In the genomic region with DNA sequence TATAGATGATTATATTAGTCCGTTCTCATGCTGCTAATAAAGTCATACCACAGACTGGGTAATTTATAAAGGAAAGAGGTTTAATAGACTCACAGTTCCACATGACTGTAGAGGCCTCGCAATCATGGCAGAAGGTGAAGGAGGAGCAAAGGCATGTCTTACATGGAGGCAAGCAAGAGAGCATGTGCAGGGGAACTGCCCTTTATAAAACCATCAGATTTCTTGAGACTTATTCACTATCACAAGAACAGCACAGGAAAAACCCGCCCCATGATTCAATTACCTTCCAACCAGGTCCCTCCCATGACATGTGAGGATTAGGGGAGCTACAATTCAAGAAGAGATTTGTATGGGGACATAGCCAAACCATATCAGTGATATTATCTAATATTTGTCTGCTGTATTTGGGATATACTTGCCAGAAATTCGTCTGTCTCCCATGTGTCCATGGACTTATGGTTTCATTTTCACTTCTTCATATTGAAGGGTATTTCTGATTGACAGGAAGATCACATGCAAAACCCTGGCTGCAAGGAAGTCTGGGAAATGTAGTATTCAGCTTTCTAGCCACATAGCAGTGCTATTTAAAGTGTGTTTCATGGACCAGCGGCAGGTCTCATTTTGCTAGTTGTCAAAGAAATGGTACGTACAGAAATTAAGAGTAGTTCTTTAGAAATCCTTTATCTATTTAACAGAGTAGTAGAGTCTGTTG, we compare ENCODE assay signal across 14 cellular contexts. TPM values are rescaled to one million over a fixed set of nuclear protein-coding genes. Genes with fewer than 3 reads are reported as not detected.
A peak's percentile ranks its signal among the peaks of the same experiment; 100 is the strongest.
DNase-seq lines count a peak whose midpoint lies in the region; ATAC-seq and TF ChIP-seq lines count a peak whose summit lies in the region.
"Had no signal": no experiment of that assay in that cellular context is flagged by ENCODE, and none has a peak within 500 bp of the region (broad histone marks: within the 10 kb centered on the region; RNA-seq: fewer than 3 reads in every experiment).

No MANE protein-coding gene starts in this region.

- H3K4me1 Mint-ChIP-seq in activated CD4-positive, alpha-beta T cell treated with anti-CD3 and anti-CD28 coated beads, Interleukin-2, amount 10 ng/mL, durations not matched to agents 7 days and 5 days = no peaks in the 10 kb centered on the region
- peaks cover 4% of the 10 kb centered on the region for H3K4me1 Mint-ChIP-seq in endodermal cell
- H3K4me1 Mint-ChIP-seq: immature natural killer cell had no signal

- H3K36me3 ChIP-seq in upper lobe of right lung = no peaks in the 10 kb centered on the region
- H3K36me3 ChIP-seq in endodermal cell (ENCODE audit: control insufficient read depth, insufficient read depth, low read length) = no peaks in the 10 kb centered on the region

- H3K4me3 ChIP-seq in upper lobe of right lung (peak overlapping the region; percentile 8), endodermal cell (ENCODE audit: low read length) (no peak overlapping the region), right cardiac atrium (ENCODE audit: low read length) (no peak overlapping the region)

- peaks cover 5% of the 10 kb centered on the region for H3K9me3 Mint-ChIP-seq in activated CD4-positive, alpha-beta T cell treated with anti-CD3 and anti-CD28 coated beads, Interleukin-2, amount 10 ng/mL, durations not matched to agents 7 days and 5 days
- peaks cover 5% of the 10 kb centered on the region for H3K9me3 Mint-ChIP-seq in endodermal cell

- TF ChIP-seq CTCF in upper lobe of right lung (IDR thresholded peaks at IDR 0.05) (no peak), endodermal cell (conservative IDR thresholded peaks at IDR 0.05) (no peak)

- H3K27me3 ChIP-seq in upper lobe of right lung (no peaks in the 10 kb centered on the region), endodermal cell (ENCODE audit: control insufficient read depth, insufficient read depth, low read length, poor library complexity, severe bottlenecking) (no peaks in the 10 kb centered on the region), right cardiac atrium (ENCODE audit: control insufficient read depth, insufficient read depth) (no peaks in the 10 kb centered on the region)

- DNase-seq in activated CD4-positive, alpha-beta T cell treated with anti-CD3 and anti-CD28 coated beads, Interleukin-2, amount 10 ng/mL, durations not matched to agents 7 days and 5 days = no peak
- DNase-seq in activated CD4-positive, alpha-beta T cell treated with anti-CD3 and anti-CD28 coated beads for 48 hours = no peak
- DNase-seq in RPMI8226 = peak; percentile 64
- no peak for DNase-seq in upper lobe of right lung
- DNase-seq in endodermal cell = no peak
- DNase-seq in activated CD4-positive, alpha-beta T cell treated with anti-CD3 and anti-CD28 coated beads for 1 hour = no peak
- DNase-seq in right cardiac atrium = no peak
- DNase-seq: immature natural killer cell had no signal

- WGBS in endodermal cell (ENCODE audit: insufficient coverage in 1 of 2, insufficient read length in 1 of 2), 2 experiments = 93 to 96% methylated on average over 4 to 5 of the region's 6 CpGs
- 77% methylated on average over 6 of the region's 6 CpGs for WGBS in right cardiac atrium

- CTCF ChIA-PET in activated CD4-positive, alpha-beta T cell treated with anti-CD3 and anti-CD28 coated beads, Interleukin-2, amount 10 ng/mL, durations not matched to agents 7 days and 5 days (lab: Charles Lee) = no interaction called here

- peaks cover 1% of the 10 kb centered on the region for H3K36me3 Mint-ChIP-seq in activated CD4-positive, alpha-beta T cell treated with anti-CD3 and anti-CD28 coated beads, Interleukin-2, amount 10 ng/mL, durations not matched to agents 7 days and 5 days (ENCODE audit: low read depth)
- no peaks in the 10 kb centered on the region for H3K36me3 Mint-ChIP-seq in endodermal cell (ENCODE audit: low read depth)
- H3K36me3 Mint-ChIP-seq: immature natural killer cell had no signal

- no peak overlapping the region for H3K27ac ChIP-seq in upper lobe of right lung
- H3K27ac ChIP-seq in endodermal cell (ENCODE audit: low read depth, low read length) = no peak overlapping the region
- no peak overlapping the region for H3K27ac ChIP-seq in right cardiac atrium (ENCODE audit: low read length)
- H3K27ac ChIP-seq: epithelial cell of prostate, parathyroid adenoma had no signal

- H3K9ac ChIP-seq in endodermal cell (ENCODE audit: extremely low read depth, low read length, poor library complexity, severe bottlenecking) = no peak overlapping the region
- H3K9ac ChIP-seq: parathyroid adenoma had no signal

- POLR2A ChIA-PET in activated CD4-positive, alpha-beta T cell treated with anti-CD3 and anti-CD28 coated beads, Interleukin-2, amount 10 ng/mL, durations not matched to agents 7 days and 5 days (lab: Charles Lee) = no interaction called here

- H3K27me3 Mint-ChIP-seq in activated CD4-positive, alpha-beta T cell treated with anti-CD3 and anti-CD28 coated beads, Interleukin-2, amount 10 ng/mL, durations not matched to agents 7 days and 5 days = no peaks in the 10 kb centered on the region
- no peaks in the 10 kb centered on the region for H3K27me3 Mint-ChIP-seq in endodermal cell (ENCODE audit: insufficient read depth)

- peak overlapping the region; percentile 20 for H3K27ac Mint-ChIP-seq in activated CD4-positive, alpha-beta T cell treated with anti-CD3 and anti-CD28 coated beads, Interleukin-2, amount 10 ng/mL, durations not matched to agents 7 days and 5 days
- no peak overlapping the region for H3K27ac Mint-ChIP-seq in endodermal cell
- H3K27ac Mint-ChIP-seq: immature natural killer cell had no signal

- peaks cover 3% of the 10 kb centered on the region for H3K9me3 ChIP-seq in upper lobe of right lung
- H3K9me3 ChIP-seq in endodermal cell (ENCODE audit: control insufficient read depth, low read length) = no peaks in the 10 kb centered on the region
- no peaks in the 10 kb centered on the region for H3K9me3 ChIP-seq in right cardiac atrium (ENCODE audit: control insufficient read depth, low read length)

- intact Hi-C loops in upper lobe of right lung (cut with DNase I) (no loop called here), right cardiac atrium (cut with DNase I) (no loop called here)

- ATAC-seq in HG03469 (IDR thresholded peaks at IDR 0.05; ENCODE audit: unreplicated experiment) = peak; percentile 84
- ATAC-seq in upper lobe of right lung = peak; percentile 59
- ATAC-seq in right cardiac atrium = no peak
- ATAC-seq: HCT116, Panc1 had no signal

- no peak overlapping the region for H3K4me3 Mint-ChIP-seq in activated CD4-positive, alpha-beta T cell treated with anti-CD3 and anti-CD28 coated beads, Interleukin-2, amount 10 ng/mL, durations not matched to agents 7 days and 5 days
- H3K4me3 Mint-ChIP-seq in endodermal cell = no peak overlapping the region

- no peaks in the 10 kb centered on the region for H3K4me1 ChIP-seq in upper lobe of right lung
- H3K4me1 ChIP-seq in endodermal cell (ENCODE audit: control insufficient read depth, insufficient read depth, low read length) = no peaks in the 10 kb centered on the region
- H3K4me1 ChIP-seq in right cardiac atrium (ENCODE audit: control insufficient read depth, insufficient read depth, low read length) = no peaks in the 10 kb centered on the region
- H3K4me1 ChIP-seq: parathyroid adenoma had no signal

RNA-seq across cellular contexts. Expression of a gene that starts 50.5 kb away (rescaled TPM):
- total RNA-seq in activated CD4-positive, alpha-beta T cell treated with anti-CD3 and anti-CD28 coated beads, Interleukin-2, amount 10 ng/mL, durations not matched to agents 7 days and 5 days = not detected
- 0.35 TPM for total RNA-seq in upper lobe of right lung
- total RNA-seq in endodermal cell = under 1 TPM; 0.22 to 0.42 TPM
- 3.0 TPM for polyA plus RNA-seq in endodermal cell (2013, experiment 1 of 2)
- 2.4 TPM for polyA plus RNA-seq in endodermal cell (2013, experiment 2 of 2)
- total RNA-seq in right cardiac atrium = under 1 TPM in 2 of 4 donors, not detected in 2; 0.06 to 0.09 TPM
- polyA plus RNA-seq in right cardiac atrium = 0.07 TPM
- total RNA-seq: activated CD8-positive, alpha-beta memory T cell treated with anti-CD3 and anti-CD28 coated beads for 36 hours had no signal
- polyA plus RNA-seq: immature natural killer cell had no signal

Comparison
In these comparisons a context has a peak if more than half of its experiments do, and no peak if none do; other contexts are left out.
1. ATAC-seq: peak in HG03469 (single experiment) and upper lobe of right lung (single experiment); none in right cardiac atrium (0 of 2).